Comparison of ENCODE assay signal across 23 cellular contexts in genomic region chr20:41533537-41534136, GRCh38.
DNase-seq lines count a peak whose midpoint lies in the region; ATAC-seq and TF ChIP-seq lines count a peak whose summit lies in the region.
"Had no signal": no experiment of that assay in that cellular context is flagged by ENCODE, and none has a peak within 500 bp of the region (broad histone marks: within the 10 kb centered on the region; RNA-seq: fewer than 3 reads in every experiment).

No MANE protein-coding gene starts in this region.

- no peak overlapping the region for H3K4me3 Mint-ChIP-seq in neural crest cell
- H3K4me3 Mint-ChIP-seq: activated CD8-positive, alpha-beta T cell treated with anti-CD3 and anti-CD28 coated beads for 36 hours; CD8-positive, alpha-beta memory T cell; memory B cell; naive B cell; stimulated activated naive CD8-positive, alpha-beta T cell treated with anti-CD3 and anti-CD28 coated beads, Interleukin-15, Interleukin-2, amounts not matched to agents 100 ng/mL and 50 ng/mL, for 24 hours had no signal

- H3K4me1 Mint-ChIP-seq in neural crest cell, result no peaks in the 10 kb centered on the region

- peaks cover 4% of the 10 kb centered on the region for H3K9me3 Mint-ChIP-seq in neural crest cell
- H3K9me3 Mint-ChIP-seq: memory B cell had no signal

- H3K27me3 Mint-ChIP-seq in neural crest cell (ENCODE audit: low read depth), result no peaks in the 10 kb centered on the region
- H3K27me3 Mint-ChIP-seq: activated CD8-positive, alpha-beta T cell treated with anti-CD3 and anti-CD28 coated beads for 36 hours; CD8-positive, alpha-beta memory T cell; memory B cell; naive B cell; stimulated activated naive CD8-positive, alpha-beta T cell treated with anti-CD3 and anti-CD28 coated beads, Interleukin-15, Interleukin-2, amounts not matched to agents 100 ng/mL and 50 ng/mL, for 24 hours had no signal

- TF ChIP-seq CTCF in neural crest cell (conservative IDR thresholded peaks at IDR 0.05), result no peak

- DNase-seq in DMS53 (lab: John Stamatoyannopoulos, UW) (peak; percentile 83), NCI-H146 treated with DMSO at 0.1 percent for 48 hours (lab: John Stamatoyannopoulos, UW; ENCODE audit: unreplicated experiment) (peak; percentile 69), SHP77 treated with DMSO at 0.1 percent for 48 hours (lab: John Stamatoyannopoulos, UW) (peak; percentile 21), neural crest cell (ENCODE audit: low read depth, low spot score) (no peak), NCI-H524 treated with DMSO at 0.1 percent for 48 hours (lab: John Stamatoyannopoulos, UW) (no peak), HuH-7 (ENCODE audit: low spot score) (no peak)
- DNase-seq: activated CD8-positive, alpha-beta T cell treated with anti-CD3 and anti-CD28 coated beads for 36 hours; activated gamma-delta T cell treated with Interleukin-2 at 50 U/mL for 16 hours; amniotic stem cell; CD8-positive, alpha-beta memory T cell; EL; GM23248; naive B cell; NCI-H1436 treated with DMSO at 0.1 percent for 48 hours; NCI-H446; stimulated activated CD4-positive, alpha-beta T cell treated with anti-CD3 and anti-CD28 coated beads, Interleukin-12 subunit alpha, Interleukin-12 subunit beta, amount 100 ng/mL, for 4 hours; T1000; trophoblast cell had no signal

- H3K27ac Mint-ChIP-seq in neural crest cell (ENCODE audit: unreplicated experiment), result peak overlapping the region; percentile 15
- H3K27ac Mint-ChIP-seq: activated CD8-positive, alpha-beta T cell treated with anti-CD3 and anti-CD28 coated beads for 36 hours; memory B cell; stimulated activated naive CD8-positive, alpha-beta T cell treated with anti-CD3 and anti-CD28 coated beads, Interleukin-15, Interleukin-2, amounts not matched to agents 100 ng/mL and 50 ng/mL, for 24 hours had no signal

- H3K36me3 Mint-ChIP-seq in neural crest cell (ENCODE audit: low read depth), result peaks cover 21% of the 10 kb centered on the region

- ATAC-seq in HG03521 (IDR thresholded peaks at IDR 0.05; ENCODE audit: unreplicated experiment) (no peak), HG03139 (IDR thresholded peaks at IDR 0.05; ENCODE audit: unreplicated experiment) (no peak)
- ATAC-seq: activated CD4-positive, CD25-positive, alpha-beta regulatory T cell treated with anti-CD3 and anti-CD28 coated beads, Interleukin-2, amount 50 U/mL, for 24 hours; activated CD8-positive, alpha-beta T cell treated with anti-CD3 and anti-CD28 coated beads for 36 hours had no signal

Comparison
In these comparisons a context has a peak if more than half of its experiments do, and no peak if none do; other contexts are left out.
1. DNase-seq: peak in DMS53 (single experiment), NCI-H146 treated with DMSO at 0.1 percent for 48 hours (single experiment) and SHP77 treated with DMSO at 0.1 percent for 48 hours (single experiment); none in neural crest cell (single experiment), NCI-H524 treated with DMSO at 0.1 percent for 48 hours (single experiment) and HuH-7 (single experiment).